ENCODE assay signal across 8 cellular contexts in genomic region chr19:49363265-49364082, GRCh38. TPM values are rescaled to one million over a fixed set of nuclear protein-coding genes. Genes with fewer than 3 reads are reported as not detected.
DNase-seq lines count a peak whose midpoint lies in the region; ATAC-seq and TF ChIP-seq lines count a peak whose summit lies in the region.

Gene DKKL1 (plus strand): TSS chr19:49363877. CDS start chr19:49363999, 122 bp downstream.

- H3K4me1 ChIP-seq in effector memory CD4-positive, alpha-beta T cell (ENCODE audit: control insufficient read depth, insufficient read depth, low read length, poor library complexity, severe bottlenecking) = peaks cover 26% of the 10 kb centered on the region
- H3K4me1 ChIP-seq in lung (ENCODE audit: control insufficient read depth in 2 of 2, insufficient read depth in 2 of 2, low read length in 2 of 2) = peaks cover 0 to 3% of the 10 kb centered on the region in 2 donors

- H3K4me1 Mint-ChIP-seq in activated CD4-positive, alpha-beta memory T cell treated with anti-CD3 and anti-CD28 coated beads for 36 hours (ENCODE audit: low read depth) = peaks cover 4% of the 10 kb centered on the region

- no peak within 1 kb of the TSS for H3K27ac Mint-ChIP-seq in activated CD4-positive, alpha-beta memory T cell treated with anti-CD3 and anti-CD28 coated beads for 36 hours

- no peak within 1 kb of the TSS for H3K27ac ChIP-seq in effector memory CD4-positive, alpha-beta T cell (ENCODE audit: insufficient read depth, low read length, poor library complexity, severe bottlenecking)
- peak within 1 kb of the TSS; percentile 30 to 50 for H3K27ac ChIP-seq in lung (ENCODE audit: low read depth in 1 of 2, low read length in 1 of 2)

- H3K9me3 ChIP-seq in effector memory CD4-positive, alpha-beta T cell (ENCODE audit: control insufficient read depth, low read length) = no peaks in the 10 kb centered on the region
- no peaks in the 10 kb centered on the region for H3K9me3 ChIP-seq in lung (ENCODE audit: control insufficient read depth in 2 of 2, insufficient read depth in 1 of 2, low read length in 1 of 2)

- ATAC-seq in lung (ENCODE audit: insufficient read depth, low FRiP score) = peak; percentile 93
- no peak for ATAC-seq in HG02588 (IDR thresholded peaks at IDR 0.05; ENCODE audit: unreplicated experiment)

- H3K4me3 Mint-ChIP-seq in activated CD4-positive, alpha-beta memory T cell treated with anti-CD3 and anti-CD28 coated beads for 36 hours = no peak within 1 kb of the TSS

- no peaks in the 10 kb centered on the region for H3K9me3 Mint-ChIP-seq in activated CD4-positive, alpha-beta memory T cell treated with anti-CD3 and anti-CD28 coated beads for 36 hours

- H3K36me3 Mint-ChIP-seq in activated CD4-positive, alpha-beta memory T cell treated with anti-CD3 and anti-CD28 coated beads for 36 hours = no peaks in the 10 kb centered on the region

- no peaks in the 10 kb centered on the region for H3K27me3 ChIP-seq in H7 (ENCODE audit: control insufficient read depth, insufficient read depth, low read length)
- peaks cover 32% of the 10 kb centered on the region for H3K27me3 ChIP-seq in effector memory CD4-positive, alpha-beta T cell (replicated peaks; ENCODE audit: control insufficient read depth, insufficient read depth, low read length, poor library complexity, severe bottlenecking)
- no peaks in the 10 kb centered on the region for H3K27me3 ChIP-seq in lung (ENCODE audit: control insufficient read depth, insufficient read depth)

- no peak for TF ChIP-seq CTCF in lung (IDR thresholded peaks at IDR 0.05; ENCODE audit: control extremely low read depth, extremely low read depth)

- 1 to 2% methylated on average over 46 of the region's 46 CpGs for WGBS in lung, 2 donors

- peak; percentile 94 for DNase-seq in CD1c-positive myeloid dendritic cell (ENCODE audit: extremely low spot score)
- DNase-seq in H7 = peak; percentile 98
- peak; percentile 98 to 100 for DNase-seq in NCI-H446 (lab: John Stamatoyannopoulos, UW)
- DNase-seq in activated CD4-positive, alpha-beta memory T cell treated with anti-CD3 and anti-CD28 coated beads for 36 hours = peak; percentile 93
- DNase-seq in effector memory CD4-positive, alpha-beta T cell = peak; percentile 45 to 59 (median 59)
- DNase-seq in lung (ENCODE audit: low spot score) = peak; percentile 100
- DNase-seq in stimulated activated CD4-positive, alpha-beta T cell treated with anti-CD3 and anti-CD28 coated beads, Interleukin-4, amount 100 ng/mL, for 48 hours (ENCODE audit: low read depth in 2 of 2) = peak; percentile 77 to 86

- peaks cover 7% of the 10 kb centered on the region for H3K36me3 ChIP-seq in H7 (replicated peaks; ENCODE audit: control insufficient read depth, insufficient read depth, low read length)
- H3K36me3 ChIP-seq in effector memory CD4-positive, alpha-beta T cell (ENCODE audit: control insufficient read depth, insufficient read depth, low read length) = no peaks in the 10 kb centered on the region
- H3K36me3 ChIP-seq in lung (ENCODE audit: control insufficient read depth in 2 of 2, insufficient read depth in 2 of 2, low read length in 2 of 2) = peaks cover 0 to 2% of the 10 kb centered on the region in 2 donors

- H3K27me3 Mint-ChIP-seq in activated CD4-positive, alpha-beta memory T cell treated with anti-CD3 and anti-CD28 coated beads for 36 hours = peaks cover 14% of the 10 kb centered on the region

- POLR2A ChIA-PET in activated CD4-positive, alpha-beta memory T cell treated with anti-CD3 and anti-CD28 coated beads for 36 hours (lab: Charles Lee) = interaction anchor here (1.1 kb wide), 1 partner anchor 30 kb away, joined by 3 read pairs; no protein-coding TSS in a partner anchor

- CTCF ChIA-PET in activated CD4-positive, alpha-beta memory T cell treated with anti-CD3 and anti-CD28 coated beads for 36 hours (lab: Charles Lee) = no interaction called here

- H3K4me3 ChIP-seq in H7 (ENCODE audit: insufficient read depth, low read depth, low read length) (peak within 1 kb of the TSS; percentile 98), lung (no peak within 1 kb of the TSS)
- peak within 1 kb of the TSS; percentile 23 for H3K4me3 ChIP-seq in effector memory CD4-positive, alpha-beta T cell (ENCODE audit: insufficient read depth, low read depth, low read length, poor library complexity, severe bottlenecking)

- intact Hi-C loops in activated CD4-positive, alpha-beta memory T cell treated with anti-CD3 and anti-CD28 coated beads for 36 hours (cut with micrococcal nuclease) = loop anchor here (1.0 to 2.0 kb wide), 2 partner anchors 29 to 107 kb away; partner anchors contain the start of gene CD37

RNA-seq across cellular contexts. Expression of gene DKKL1, which starts in this region (rescaled TPM):
- total RNA-seq in H7 (2014; rRNA removed; shearing (Covaris generic)) = 3.6 and 4.3 TPM in 2 replicates
- total RNA-seq in activated CD4-positive, alpha-beta memory T cell treated with anti-CD3 and anti-CD28 coated beads for 36 hours = not detected
- under 1 TPM; 0.85 to 0.95 TPM for total RNA-seq in lung
- under 1 TPM; 0.58 to 0.91 TPM for polyA plus RNA-seq in lung

Comparison
In these comparisons a context has a peak if more than half of its experiments do, and no peak if none do; other contexts are left out.
1. Peak in DNase-seq in activated CD4-positive, alpha-beta memory T cell treated with anti-CD3 and anti-CD28 coated beads for 36 hours; RNA of the gene not detected or under 1 TPM.
2. Peak in DNase-seq, ATAC-seq and H3K27ac ChIP-seq in lung; RNA of the gene not detected or under 1 TPM.